11 cellular contexts compared by ENCODE assay signal in genomic region chr4:2354127-2354526, GRCh38.
DNase-seq lines count a peak whose midpoint lies in the region; ATAC-seq, FAIRE-seq and TF ChIP-seq lines count a peak whose summit lies in the region.
"Had no signal": no experiment of that assay in that cellular context is flagged by ENCODE, and none has a peak within 500 bp of the region (broad histone marks: within the 10 kb centered on the region; RNA-seq: fewer than 3 reads in every experiment).

No MANE protein-coding gene starts in this region.

- CTCF ChIA-PET in activated CD8-positive, alpha-beta T cell treated with anti-CD3 and anti-CD28 coated beads for 36 hours (lab: Charles Lee): interaction anchor here (0.7 to 2.1 kb wide), 4 partner anchors 60 to 134 kb away, joined by 3 to 14 read pairs (median 4); no protein-coding TSS in a partner anchor

- intact Hi-C loops in activated CD8-positive, alpha-beta T cell treated with anti-CD3 and anti-CD28 coated beads for 36 hours (cut with micrococcal nuclease): loop anchor here (10.0 kb wide), 1 partner anchor 129 kb away; no protein-coding TSS in a partner anchor
- intact Hi-C loops in kidney (cut with DNase I): no loop called here
- intact Hi-C loops in stomach (cut with DNase I; ENCODE audit: low total_unique reads): no loop called here

- peak overlapping the region; percentile 74 for H3K4me2 ChIP-seq in BLaER1

- H3K4me3 Mint-ChIP-seq in activated CD8-positive, alpha-beta T cell treated with anti-CD3 and anti-CD28 coated beads for 36 hours: no peak overlapping the region

- H3K27me3 ChIP-seq in BLaER1 (no peaks in the 10 kb centered on the region), stomach (no peaks in the 10 kb centered on the region)
- H3K27me3 ChIP-seq: gastroesophageal sphincter had no signal

- no peak for TF ChIP-seq EP300 in stomach (IDR thresholded peaks at IDR 0.05)

- H3K9me3 ChIP-seq in BLaER1 (no peaks in the 10 kb centered on the region), kidney (ENCODE audit: control insufficient read depth in 1 of 2, low read length in 2 of 2) (no peaks in the 10 kb centered on the region), stomach (no peaks in the 10 kb centered on the region)
- H3K9me3 ChIP-seq: gastroesophageal sphincter had no signal

- H3K36me3 ChIP-seq in BLaER1: no peaks in the 10 kb centered on the region
- no peaks in the 10 kb centered on the region for H3K36me3 ChIP-seq in kidney (ENCODE audit: control insufficient read depth in 1 of 2, insufficient read depth in 2 of 2, low read length in 2 of 2)
- H3K36me3 ChIP-seq in stomach: no peaks in the 10 kb centered on the region
- H3K36me3 ChIP-seq: gastroesophageal sphincter had no signal

- H4K20me1 ChIP-seq in BLaER1: no peaks in the 10 kb centered on the region

- no peak overlapping the region for H3K9ac ChIP-seq in BLaER1
- H3K9ac ChIP-seq in kidney (ENCODE audit: low read length in 2 of 2): no peak overlapping the region

- peak; percentile 51 for ATAC-seq in activated CD8-positive, alpha-beta T cell treated with anti-CD3 and anti-CD28 coated beads for 36 hours
- ATAC-seq in HG02884 (IDR thresholded peaks at IDR 0.05; ENCODE audit: unreplicated experiment): no peak
- ATAC-seq: gastroesophageal sphincter had no signal

- POLR2A ChIA-PET in activated CD8-positive, alpha-beta T cell treated with anti-CD3 and anti-CD28 coated beads for 36 hours (lab: Charles Lee): interaction anchor here (0.8 kb wide), 1 partner anchor 58 kb away, joined by 3 read pairs; no protein-coding TSS in a partner anchor

- no peaks in the 10 kb centered on the region for H3K9me3 Mint-ChIP-seq in activated CD8-positive, alpha-beta T cell treated with anti-CD3 and anti-CD28 coated beads for 36 hours

- TF ChIP-seq CTCF in GM12873 (IDR thresholded peaks at IDR 0.05; ENCODE audit: insufficient read depth, low read depth, low read length, missing control alignments): peak; percentile 24
- TF ChIP-seq CTCF in activated CD8-positive, alpha-beta T cell treated with anti-CD3 and anti-CD28 coated beads for 36 hours (IDR thresholded peaks at IDR 0.05): peak; percentile 61
- TF ChIP-seq CTCF in kidney (IDR thresholded peaks at IDR 0.05; ENCODE audit: borderline replicate concordance, extremely low read depth, insufficient read depth): no peak
- TF ChIP-seq CTCF in stomach (IDR thresholded peaks at IDR 0.05): peak in 1 of 7 experiments; percentile 6

- DNase-seq in activated CD8-positive, alpha-beta T cell treated with anti-CD3 and anti-CD28 coated beads for 36 hours: peak; percentile 41
- peak; percentile 49 for DNase-seq in kidney
- no peak for DNase-seq in RKO (ENCODE audit: low spot score)
- no peak for DNase-seq in stomach
- DNase-seq in GM19238 (ENCODE audit: insufficient read length, low spot score): no peak
- DNase-seq: NCI-H1417 treated with DMSO at 0.1 percent for 48 hours had no signal

- H3K4me1 ChIP-seq in BLaER1 (peaks cover 46% of the 10 kb centered on the region), kidney (ENCODE audit: control insufficient read depth in 1 of 2, insufficient read depth in 1 of 2, low read depth in 1 of 2, low read length in 2 of 2) (no peaks in the 10 kb centered on the region), stomach (no peaks in the 10 kb centered on the region)
- H3K4me1 ChIP-seq: gastroesophageal sphincter had no signal

- H3K36me3 Mint-ChIP-seq in activated CD8-positive, alpha-beta T cell treated with anti-CD3 and anti-CD28 coated beads for 36 hours (ENCODE audit: low read depth): no peaks in the 10 kb centered on the region

- no peaks in the 10 kb centered on the region for H3K27me3 Mint-ChIP-seq in activated CD8-positive, alpha-beta T cell treated with anti-CD3 and anti-CD28 coated beads for 36 hours

- no peak overlapping the region for H3K27ac Mint-ChIP-seq in activated CD8-positive, alpha-beta T cell treated with anti-CD3 and anti-CD28 coated beads for 36 hours

- peak overlapping the region; percentile 51; the same call in 1 of the 2 replicates for H3K27ac ChIP-seq in BLaER1
- no peak overlapping the region for H3K27ac ChIP-seq in kidney (ENCODE audit: low read depth in 2 of 2, low read length in 2 of 2)
- no peak overlapping the region for H3K27ac ChIP-seq in stomach
- H3K27ac ChIP-seq: gastroesophageal sphincter had no signal

- 71 to 77% (median 76%) methylated on average over 5 to 7 of the region's 7 CpGs for WGBS in stomach, 5 donors

- TF ChIP-seq POLR2A in stomach (IDR thresholded peaks at IDR 0.05): no peak

- no peak overlapping the region for H3K4me3 ChIP-seq in BLaER1
- H3K4me3 ChIP-seq in kidney (ENCODE audit: low read length in 2 of 2): no peak overlapping the region
- no peak overlapping the region for H3K4me3 ChIP-seq in stomach
- H3K4me3 ChIP-seq: gastroesophageal sphincter had no signal

- H3K4me1 Mint-ChIP-seq in activated CD8-positive, alpha-beta T cell treated with anti-CD3 and anti-CD28 coated beads for 36 hours (ENCODE audit: low read depth): peaks cover 8% of the 10 kb centered on the region

- FAIRE-seq in kidney (lab: Jason Lieb, UNC): no peak
- FAIRE-seq: GM18507 had no signal

Comparison
In these comparisons a context has a peak if more than half of its experiments do, and no peak if none do; other contexts are left out.
1. DNase-seq: peak in activated CD8-positive, alpha-beta T cell treated with anti-CD3 and anti-CD28 coated beads for 36 hours (single experiment) and kidney (single experiment); none in RKO (single experiment), stomach (single experiment) and GM19238 (single experiment).